8 cellular contexts compared by ENCODE assay signal in genomic region chr3:5187920-5188418, GRCh38. TPM values are rescaled to one million over a fixed set of nuclear protein-coding genes. Genes with fewer than 3 reads are reported as not detected.
DNase-seq lines count a peak whose midpoint lies in the region; ATAC-seq lines count a peak whose summit lies in the region.

No MANE protein-coding gene starts in this region.

- H3K9me3 ChIP-seq in HUES64 (ENCODE audit: insufficient read depth, low read depth, low read length): no peaks in the 10 kb centered on the region
- H3K9me3 ChIP-seq in mesenchymal stem cell (ENCODE audit: control insufficient read depth, low read length): no peaks in the 10 kb centered on the region
- H3K9me3 ChIP-seq in stomach smooth muscle (ENCODE audit: control insufficient read depth in 2 of 2, low read length in 2 of 2): no peaks in the 10 kb centered on the region

- H2BK120ac ChIP-seq in mesenchymal stem cell (ENCODE audit: low read depth, low read length): peak overlapping the region; percentile 92

- H3K4ac ChIP-seq in mesenchymal stem cell (ENCODE audit: low read depth in 1 of 2, low read length in 2 of 2): peak overlapping the region; percentile 97 to 99

- peak; percentile 16 for ATAC-seq in GM21526 (IDR thresholded peaks at IDR 0.05; ENCODE audit: low FRiP score, unreplicated experiment)

- peaks cover 8% of the 10 kb centered on the region for H3K4me1 ChIP-seq in HUES64 (ENCODE audit: insufficient read depth, low read length)
- peaks cover 7% of the 10 kb centered on the region for H3K4me1 ChIP-seq in mesenchymal stem cell (ENCODE audit: control insufficient read depth, insufficient read depth, low read depth, low read length)
- H3K4me1 ChIP-seq in stomach smooth muscle (ENCODE audit: control insufficient read depth, insufficient read depth, low read length): peaks cover 9% of the 10 kb centered on the region

- H4K91ac ChIP-seq in mesenchymal stem cell (ENCODE audit: low read length): peak overlapping the region; percentile 73

- H3K4me3 ChIP-seq in HUES64 (ENCODE audit: low read length) (peak overlapping the region; percentile 94), mesenchymal stem cell (ENCODE audit: insufficient read depth in 1 of 2, low read depth in 1 of 2, low read length in 2 of 2) (peak overlapping the region; percentile 89 to 97), stomach smooth muscle (ENCODE audit: low read length in 2 of 2) (peak overlapping the region; percentile 80 to 89)

- H2AFZ ChIP-seq in mesenchymal stem cell (ENCODE audit: low read depth, low read length): peak overlapping the region; percentile 42

- WGBS in HUES64: under 1% methylated on average over 66 of the region's 66 CpGs
- WGBS in mesenchymal stem cell: under 1% methylated on average over 53 of the region's 66 CpGs

- H3K23ac ChIP-seq in mesenchymal stem cell (ENCODE audit: low read length in 2 of 2): peak overlapping the region; percentile 87 to 100

- H3K14ac ChIP-seq in mesenchymal stem cell (ENCODE audit: low read length in 2 of 2): peak overlapping the region; percentile 86 to 100

- H3K18ac ChIP-seq in mesenchymal stem cell (ENCODE audit: low read depth in 1 of 2, low read length in 2 of 2): peak overlapping the region; percentile 99

- H3K27me3 ChIP-seq in HUES64 (ENCODE audit: insufficient read depth, low read length) (peaks cover 7% of the 10 kb centered on the region; the same call in 1 of the 2 replicates), mesenchymal stem cell (ENCODE audit: control insufficient read depth in 1 of 2, insufficient read depth in 1 of 2, low read length in 2 of 2) (no peaks in the 10 kb centered on the region), stomach smooth muscle (ENCODE audit: control insufficient read depth in 1 of 2, insufficient read depth in 2 of 2, low read length in 2 of 2) (no peaks in the 10 kb centered on the region)

- peak overlapping the region; percentile 82 for H2BK5ac ChIP-seq in mesenchymal stem cell (ENCODE audit: low read depth, low read length, poor library complexity, severe bottlenecking)

- H4K8ac ChIP-seq in mesenchymal stem cell (ENCODE audit: low read length): peak overlapping the region; percentile 84

- H3K4me2 ChIP-seq in mesenchymal stem cell (ENCODE audit: low read length, poor library complexity, severe bottlenecking): peak overlapping the region; percentile 87

- H3K36me3 ChIP-seq in HUES64 (ENCODE audit: insufficient read depth, low read length) (no peaks in the 10 kb centered on the region), mesenchymal stem cell (ENCODE audit: control insufficient read depth in 1 of 2, insufficient read depth in 2 of 2, low read depth in 1 of 2, low read length in 2 of 2) (peaks cover 7 to 25% of the 10 kb centered on the region in 2 experiments), stomach smooth muscle (ENCODE audit: control insufficient read depth in 2 of 2, insufficient read depth in 2 of 2, low read length in 2 of 2) (no peaks in the 10 kb centered on the region)

- H3K9ac ChIP-seq in HUES64 (ENCODE audit: low read depth, low read length): peak overlapping the region; percentile 93
- peak overlapping the region; percentile 97 for H3K9ac ChIP-seq in mesenchymal stem cell (ENCODE audit: low read length)
- peak overlapping the region; percentile 88 to 89 for H3K9ac ChIP-seq in stomach smooth muscle (ENCODE audit: low read length in 2 of 2)

- peak; percentile 67 for DNase-seq in COLO668 (lab: John Stamatoyannopoulos, UW; ENCODE audit: unreplicated experiment)
- DNase-seq in activated CD4-positive, alpha-beta T cell treated with anti-CD3 and anti-CD28 coated beads, Interleukin-2, amount 50 U/mL, for 4 hours: peak; percentile 43 to 45
- DNase-seq in effector CD8-positive, alpha-beta T cell (lab: John Stamatoyannopoulos, UW): peak; percentile 10
- peak; percentile 47 for DNase-seq in mesenchymal stem cell
- DNase-seq in NCI-H1694 (lab: John Stamatoyannopoulos, UW): no peak

- no peak overlapping the region for H2AK5ac ChIP-seq in mesenchymal stem cell (ENCODE audit: low read length, severe bottlenecking)

- H3K79me1 ChIP-seq in mesenchymal stem cell (replicated peaks; ENCODE audit: low read length, poor library complexity, severe bottlenecking): peaks cover 4% of the 10 kb centered on the region

- H2BK15ac ChIP-seq in mesenchymal stem cell (ENCODE audit: low read depth, poor library complexity, severe bottlenecking): peak overlapping the region; percentile 26

- H3K27ac ChIP-seq in HUES64 (ENCODE audit: low read depth, low read length): peak overlapping the region; percentile 79
- H3K27ac ChIP-seq in mesenchymal stem cell (ENCODE audit: low read length, poor library complexity, severe bottlenecking): peak overlapping the region; percentile 32
- peak overlapping the region; percentile 80 for H3K27ac ChIP-seq in stomach smooth muscle (ENCODE audit: low read length)

- peak overlapping the region in 1 of 2 experiments; percentile 97 for H2BK12ac ChIP-seq in mesenchymal stem cell (ENCODE audit: low read length in 2 of 2)

RNA-seq across cellular contexts. Expression of gene EDEM1, which starts 0.5 kb away (rescaled TPM):
- 4.7 TPM for polyA plus RNA-seq in HUES64 (2013, experiment 1 of 2)
- polyA plus RNA-seq in HUES64 (2013, experiment 2 of 2): 6.1 TPM
- polyA plus RNA-seq in mesenchymal stem cell (2013, experiment 1 of 2): 47.5 TPM
- 48.2 TPM for polyA plus RNA-seq in mesenchymal stem cell (2013, experiment 2 of 2)
